In genomic region chr1:148722758-148723157, GRCh38 we compare ENCODE assay signal across 5 cellular contexts. TPM values are rescaled to one million over a fixed set of nuclear protein-coding genes. Genes with fewer than 3 reads are reported as not detected.
"Had no signal": no experiment of that assay in that cellular context is flagged by ENCODE, and none has a peak within 500 bp of the region (broad histone marks: within the 10 kb centered on the region; RNA-seq: fewer than 3 reads in every experiment).

No MANE protein-coding gene starts in this region.

RNA-seq across cellular contexts. Expression of gene NUDT4B, which starts 25.8 kb away (rescaled TPM):
- total RNA-seq: left ventricle myocardium superior; lower lobe of right lung; naive thymus-derived CD8-positive, alpha-beta T cell; osteocyte; sciatic nerve had no signal
